ENCODE assay signal across 7 cellular contexts in the genomic region with DNA sequence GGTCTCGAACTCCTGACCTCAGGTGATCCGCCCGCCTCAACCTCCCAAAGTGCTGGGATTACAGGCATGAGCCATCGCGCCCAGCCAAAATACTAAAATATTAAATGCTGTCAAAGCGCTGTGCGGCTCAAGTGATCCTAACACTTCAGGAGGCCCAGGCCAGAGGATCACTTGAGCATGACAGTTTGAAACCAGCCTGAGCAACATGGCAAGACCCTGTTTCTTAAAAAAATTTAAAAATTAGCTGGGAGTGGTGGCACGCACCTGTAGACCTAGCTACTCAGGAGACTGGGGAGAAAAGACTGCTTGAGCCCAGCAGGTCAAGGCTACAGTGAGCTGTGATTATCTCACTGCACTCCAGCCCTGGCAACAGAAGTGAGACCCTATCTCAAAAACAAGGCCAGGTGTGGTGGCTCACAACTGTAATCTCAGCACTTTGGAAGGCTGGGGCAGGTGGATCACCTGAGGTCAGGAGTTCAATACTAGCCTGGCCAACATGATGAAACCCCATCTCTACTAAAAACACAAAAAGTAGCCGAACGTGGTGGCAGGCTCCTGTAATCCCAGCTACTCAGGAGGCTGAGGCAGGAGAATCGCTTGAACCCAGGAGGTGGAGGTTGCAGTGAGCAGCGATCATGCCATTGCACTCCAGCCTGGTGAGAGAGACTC. TPM values are rescaled to one million over a fixed set of nuclear protein-coding genes. Genes with fewer than 3 reads are reported as not detected.
DNase-seq lines count a peak whose midpoint lies in the region; ATAC-seq and TF ChIP-seq lines count a peak whose summit lies in the region.
"Not testable (repeated sequence)": the region's sequence is repeated elsewhere in the genome, so short reads cannot be mapped to it uniquely, and the experiment has no call there.

No MANE protein-coding gene starts in this region.

- not testable (repeated sequence) for H3K27me3 ChIP-seq in Caco-2 (replicated peaks; ENCODE audit: control insufficient read depth, insufficient read depth, low read length)

- H3K27ac Mint-ChIP-seq in Caco-2 (ENCODE audit: unreplicated experiment) = peak overlapping the region; percentile 42
- H3K27ac Mint-ChIP-seq in activated CD8-positive, alpha-beta T cell treated with anti-CD3 and anti-CD28 coated beads for 36 hours = peak overlapping the region; percentile 52
- H3K27ac Mint-ChIP-seq in activated naive CD8-positive, alpha-beta T cell = peak overlapping the region; percentile 46
- peak overlapping the region; percentile 46 to 88 for H3K27ac Mint-ChIP-seq in effector memory CD8-positive, alpha-beta T cell
- peak overlapping the region in 5 of 6 donors; percentile 12 to 88 (median 60) for H3K27ac Mint-ChIP-seq in naive B cell
- peak overlapping the region; percentile 40 for H3K27ac Mint-ChIP-seq in stimulated activated naive CD8-positive, alpha-beta T cell treated with anti-CD3 and anti-CD28 coated beads, Interleukin-15, Interleukin-2, amounts not matched to agents 100 ng/mL and 50 ng/mL, for 24 hours

- not testable (repeated sequence) for H3K27me3 Mint-ChIP-seq in Caco-2 (ENCODE audit: insufficient read depth, unreplicated experiment); activated CD8-positive, alpha-beta T cell treated with anti-CD3 and anti-CD28 coated beads for 36 hours; activated naive CD8-positive, alpha-beta T cell; effector memory CD8-positive, alpha-beta T cell; naive B cell; stimulated activated naive CD8-positive, alpha-beta T cell treated with anti-CD3 and anti-CD28 coated beads, Interleukin-15, Interleukin-2, amounts not matched to agents 100 ng/mL and 50 ng/mL, for 24 hours

- intact Hi-C loops in Caco-2 (cut with micrococcal nuclease; ENCODE audit: unreplicated experiment); activated CD8-positive, alpha-beta T cell treated with anti-CD3 and anti-CD28 coated beads for 36 hours (cut with micrococcal nuclease): not testable (repeated sequence)

- peak overlapping the region; percentile 4; the same call in 1 of the 2 replicates for H3K27ac ChIP-seq in RWPE1

- not testable (repeated sequence) for H3K9me3 ChIP-seq in Caco-2

- POLR2A ChIA-PET in Caco-2 (lab: Charles Lee) = interaction anchor here (0.6 kb wide), 1 partner anchor 15 kb away, joined by 4 read pairs; no protein-coding TSS in a partner anchor
- POLR2A ChIA-PET in RWPE1 (lab: Yijun Ruan, JAX; ENCODE audit: low non-redundant PET) = interaction anchor here (0.6 kb wide), 2 partner anchors 11 to 94 kb away, joined by 3 read pairs; no protein-coding TSS in a partner anchor
- POLR2A ChIA-PET in activated CD8-positive, alpha-beta T cell treated with anti-CD3 and anti-CD28 coated beads for 36 hours (lab: Charles Lee) = interaction anchor here (1.1 to 36.9 kb wide), 3 partner anchors 3 to 87 kb away, joined by 3 to 1214 read pairs (median 1214); a partner anchor contains a TSS

- CTCF ChIA-PET in Caco-2 (lab: Charles Lee) = interaction anchor here (1.0 kb wide), 1 partner anchor 18 kb away, joined by 3 read pairs; a partner anchor contains a TSS
- CTCF ChIA-PET in RWPE1 (lab: Yijun Ruan, JAX) = not testable (repeated sequence)
- CTCF ChIA-PET in activated CD8-positive, alpha-beta T cell treated with anti-CD3 and anti-CD28 coated beads for 36 hours (lab: Charles Lee) = interaction anchor here (1.0 to 1.4 kb wide), 2 partner anchors 10 to 21 kb away, joined by 3 to 4 read pairs; no protein-coding TSS in a partner anchor

- not testable (repeated sequence) for ATAC-seq in activated CD8-positive, alpha-beta T cell treated with anti-CD3 and anti-CD28 coated beads for 36 hours; effector memory CD8-positive, alpha-beta T cell (replicated peaks); naive B cell (ENCODE audit: low read depth in 2 of 2)

- H3K9me3 Mint-ChIP-seq in Caco-2 (ENCODE audit: unreplicated experiment); activated CD8-positive, alpha-beta T cell treated with anti-CD3 and anti-CD28 coated beads for 36 hours; activated naive CD8-positive, alpha-beta T cell (ENCODE audit: low read depth); effector memory CD8-positive, alpha-beta T cell; naive B cell; stimulated activated naive CD8-positive, alpha-beta T cell treated with anti-CD3 and anti-CD28 coated beads, Interleukin-15, Interleukin-2, amounts not matched to agents 100 ng/mL and 50 ng/mL, for 24 hours: not testable (repeated sequence)

- BruUV-seq in Caco-2 (replicated peaks; lab: Mats Ljungman, UMichigan) = not testable (repeated sequence)

- not testable (repeated sequence) for H3K4me3 Mint-ChIP-seq in Caco-2 (ENCODE audit: unreplicated experiment); activated CD8-positive, alpha-beta T cell treated with anti-CD3 and anti-CD28 coated beads for 36 hours; activated naive CD8-positive, alpha-beta T cell; naive B cell; stimulated activated naive CD8-positive, alpha-beta T cell treated with anti-CD3 and anti-CD28 coated beads, Interleukin-15, Interleukin-2, amounts not matched to agents 100 ng/mL and 50 ng/mL, for 24 hours
- H3K4me3 Mint-ChIP-seq in effector memory CD8-positive, alpha-beta T cell = peak overlapping the region in 1 of 2 donors; percentile 54

- H3K4me3 ChIP-seq in Caco-2 (ENCODE audit: low read depth, low read length) = not testable (repeated sequence)

- H3K4me1 Mint-ChIP-seq in Caco-2 (ENCODE audit: low read depth, unreplicated experiment) = peaks cover 22% of the 10 kb centered on the region
- peaks cover 43% of the 10 kb centered on the region for H3K4me1 Mint-ChIP-seq in activated CD8-positive, alpha-beta T cell treated with anti-CD3 and anti-CD28 coated beads for 36 hours (ENCODE audit: low read depth)
- H3K4me1 Mint-ChIP-seq in activated naive CD8-positive, alpha-beta T cell (ENCODE audit: low read depth) = peaks cover 44% of the 10 kb centered on the region
- H3K4me1 Mint-ChIP-seq in effector memory CD8-positive, alpha-beta T cell (ENCODE audit: low read depth in 2 of 2) = peaks cover 23 to 38% of the 10 kb centered on the region in 2 donors
- H3K4me1 Mint-ChIP-seq in naive B cell = not testable (repeated sequence)
- peaks cover 47% of the 10 kb centered on the region for H3K4me1 Mint-ChIP-seq in stimulated activated naive CD8-positive, alpha-beta T cell treated with anti-CD3 and anti-CD28 coated beads, Interleukin-15, Interleukin-2, amounts not matched to agents 100 ng/mL and 50 ng/mL, for 24 hours (ENCODE audit: low read depth)

- peaks cover 37% of the 10 kb centered on the region for H3K36me3 ChIP-seq in Caco-2 (ENCODE audit: control insufficient read depth, insufficient read depth, low read length)

- TF ChIP-seq CTCF in Caco-2 (IDR thresholded peaks at IDR 0.05; ENCODE audit: insufficient read depth in 1 of 2, low read depth in 1 of 2, low read length in 1 of 2, severe bottlenecking in 1 of 2, unreplicated experiment in 1 of 2); RWPE1 (conservative IDR thresholded peaks at IDR 0.05; ENCODE audit: low read depth); activated CD8-positive, alpha-beta T cell treated with anti-CD3 and anti-CD28 coated beads for 36 hours (IDR thresholded peaks at IDR 0.05): not testable (repeated sequence)

- peaks cover 11% of the 10 kb centered on the region; the same call in 1 of the 2 replicates for H3K4me1 ChIP-seq in Caco-2

- H3K36me3 Mint-ChIP-seq in Caco-2 (ENCODE audit: insufficient read depth, unreplicated experiment) = peaks cover 100% of the 10 kb centered on the region
- H3K36me3 Mint-ChIP-seq in activated CD8-positive, alpha-beta T cell treated with anti-CD3 and anti-CD28 coated beads for 36 hours (ENCODE audit: low read depth) = peaks cover 76% of the 10 kb centered on the region
- H3K36me3 Mint-ChIP-seq in activated naive CD8-positive, alpha-beta T cell = not testable (repeated sequence)
- H3K36me3 Mint-ChIP-seq in effector memory CD8-positive, alpha-beta T cell (ENCODE audit: insufficient read depth) = peaks cover 100% of the 10 kb centered on the region
- H3K36me3 Mint-ChIP-seq in naive B cell = peaks cover 10 to 22% of the 10 kb centered on the region in 2 donors
- peaks cover 85% of the 10 kb centered on the region for H3K36me3 Mint-ChIP-seq in stimulated activated naive CD8-positive, alpha-beta T cell treated with anti-CD3 and anti-CD28 coated beads, Interleukin-15, Interleukin-2, amounts not matched to agents 100 ng/mL and 50 ng/mL, for 24 hours (ENCODE audit: low read depth)

- peak in 1 of 2 experiments; percentile 11 for DNase-seq in Caco-2
- not testable (repeated sequence) for DNase-seq in RWPE1 (ENCODE audit: low spot score); activated CD8-positive, alpha-beta T cell treated with anti-CD3 and anti-CD28 coated beads for 36 hours; effector memory CD8-positive, alpha-beta T cell; naive B cell

RNA-seq across cellular contexts. Expression of a gene that starts 18.3 kb away (rescaled TPM):
- total RNA-seq in Caco-2 (2022) = 750 and 777 TPM in 2 replicates
- 100 to 1,000 TPM; 317 to 321 TPM for total RNA-seq in activated CD8-positive, alpha-beta T cell treated with anti-CD3 and anti-CD28 coated beads for 36 hours
- 100 to 1,000 TPM in 5 of 6 donors, 10 to 100 TPM in 1; 85.4 to 213 (median 173) TPM for polyA plus RNA-seq in naive B cell (ENCODE audit: low read depth in 6 of 6)

RNA-seq across cellular contexts. Expression of a gene that starts 24.6 kb away (rescaled TPM):
- total RNA-seq in Caco-2 (2022) = 354 and 357 TPM in 2 replicates
- 100 to 1,000 TPM; 146 to 148 TPM for total RNA-seq in activated CD8-positive, alpha-beta T cell treated with anti-CD3 and anti-CD28 coated beads for 36 hours
- 100 to 1,000 TPM; 256 to 337 (median 292) TPM for polyA plus RNA-seq in naive B cell (ENCODE audit: low read depth in 6 of 6)

RNA-seq across cellular contexts. Expression of a gene that starts 24.6 kb away (rescaled TPM):
- 69.8 and 77.1 TPM in 2 replicates for total RNA-seq in Caco-2 (2022)
- 10 to 100 TPM; 39.7 to 40.8 TPM for total RNA-seq in activated CD8-positive, alpha-beta T cell treated with anti-CD3 and anti-CD28 coated beads for 36 hours
- 10 to 100 TPM in 5 of 6 donors, 1 to 10 TPM in 1; 7.8 to 23.1 (median 13.3) TPM for polyA plus RNA-seq in naive B cell (ENCODE audit: low read depth in 6 of 6)

RNA-seq across cellular contexts. Expression of a gene that starts 48.0 kb away (rescaled TPM):
- 101 and 109 TPM in 2 replicates for total RNA-seq in Caco-2 (2022)
- total RNA-seq in activated CD8-positive, alpha-beta T cell treated with anti-CD3 and anti-CD28 coated beads for 36 hours = 10 to 100 TPM; 57.9 to 58.8 TPM
- polyA plus RNA-seq in naive B cell (ENCODE audit: low read depth in 6 of 6) = 100 to 1,000 TPM; 150 to 257 (median 154) TPM

RNA-seq across cellular contexts. Expression of a gene that starts 59.1 kb away (rescaled TPM):
- total RNA-seq in Caco-2 (2022) = 815 and 833 TPM in 2 replicates
- 100 to 1,000 TPM; 308 to 324 TPM for total RNA-seq in activated CD8-positive, alpha-beta T cell treated with anti-CD3 and anti-CD28 coated beads for 36 hours
- 100 to 1,000 TPM; 178 to 542 (median 337) TPM for polyA plus RNA-seq in naive B cell (ENCODE audit: low read depth in 6 of 6)
